11 cellular contexts compared by ENCODE assay signal in the genomic region with DNA sequence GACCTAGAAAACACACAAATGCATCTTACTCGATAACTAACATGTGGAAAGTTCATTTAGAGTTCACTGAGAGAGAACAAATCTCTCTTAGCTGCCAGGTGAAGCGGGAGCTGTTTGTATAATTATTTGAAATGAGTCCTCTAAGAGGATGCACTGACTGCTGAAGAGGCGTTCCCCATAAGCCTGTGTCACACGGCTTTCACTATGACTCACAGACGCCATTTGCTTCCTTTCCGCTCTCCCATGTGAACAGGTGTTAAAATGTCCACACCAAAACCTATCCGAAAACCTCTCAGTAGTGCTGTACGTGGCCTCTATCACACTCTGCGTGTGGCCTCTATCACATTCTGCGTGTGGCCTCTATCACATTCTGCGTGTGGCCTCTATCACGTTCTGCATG.
"Had no signal": no experiment of that assay in that cellular context is flagged by ENCODE, and none has a peak within 500 bp of the region (broad histone marks: within the 10 kb centered on the region; RNA-seq: fewer than 3 reads in every experiment).

No MANE protein-coding gene starts in this region.

- H3K27ac ChIP-seq: cardiac muscle cell, ovary, right lobe of liver had no signal

- H3K27me3 ChIP-seq: ovary, right lobe of liver had no signal

- DNase-seq: activated CD4-positive, CD25-positive, alpha-beta regulatory T cell; activated CD8-positive, alpha-beta T cell treated with anti-CD3 and anti-CD28 coated beads for 36 hours; activated gamma-delta T cell; activated T-cell treated with anti-CD3 and anti-CD28 coated beads, Interleukin-2, amount 50 U/mL, for 4 hours; nephron progenitor cell; ovary; stimulated activated naive CD8-positive, alpha-beta T cell treated with anti-CD3 and anti-CD28 coated beads, Interleukin-15, Interleukin-2, amounts not matched to agents 100 U/mL and 50 U/mL, for 24 hours; trophoblast cell had no signal

- H3K4me1 ChIP-seq: right lobe of liver had no signal

- H3K4me3 ChIP-seq: cardiac muscle cell, ovary, right lobe of liver had no signal

- H3K36me3 ChIP-seq: cardiac muscle cell, ovary, right lobe of liver had no signal

- H3K9me3 ChIP-seq: right lobe of liver had no signal

- ATAC-seq: activated CD8-positive, alpha-beta T cell treated with anti-CD3 and anti-CD28 coated beads for 36 hours; activated naive CD4-positive, alpha-beta T cell treated with anti-CD3 and anti-CD28 coated beads, Interleukin-2, amount 50 U/mL, for 72 hours; activated T-cell treated with anti-CD3 and anti-CD28 coated beads, Interleukin-2, amount 50 U/mL, for 4 hours; right lobe of liver; stimulated activated naive CD8-positive, alpha-beta T cell treated with anti-CD3 and anti-CD28 coated beads, Interleukin-15, Interleukin-2, amounts not matched to agents 100 U/mL and 50 U/mL, for 24 hours had no signal
